7 cellular contexts compared by ENCODE assay signal in the genomic region with DNA sequence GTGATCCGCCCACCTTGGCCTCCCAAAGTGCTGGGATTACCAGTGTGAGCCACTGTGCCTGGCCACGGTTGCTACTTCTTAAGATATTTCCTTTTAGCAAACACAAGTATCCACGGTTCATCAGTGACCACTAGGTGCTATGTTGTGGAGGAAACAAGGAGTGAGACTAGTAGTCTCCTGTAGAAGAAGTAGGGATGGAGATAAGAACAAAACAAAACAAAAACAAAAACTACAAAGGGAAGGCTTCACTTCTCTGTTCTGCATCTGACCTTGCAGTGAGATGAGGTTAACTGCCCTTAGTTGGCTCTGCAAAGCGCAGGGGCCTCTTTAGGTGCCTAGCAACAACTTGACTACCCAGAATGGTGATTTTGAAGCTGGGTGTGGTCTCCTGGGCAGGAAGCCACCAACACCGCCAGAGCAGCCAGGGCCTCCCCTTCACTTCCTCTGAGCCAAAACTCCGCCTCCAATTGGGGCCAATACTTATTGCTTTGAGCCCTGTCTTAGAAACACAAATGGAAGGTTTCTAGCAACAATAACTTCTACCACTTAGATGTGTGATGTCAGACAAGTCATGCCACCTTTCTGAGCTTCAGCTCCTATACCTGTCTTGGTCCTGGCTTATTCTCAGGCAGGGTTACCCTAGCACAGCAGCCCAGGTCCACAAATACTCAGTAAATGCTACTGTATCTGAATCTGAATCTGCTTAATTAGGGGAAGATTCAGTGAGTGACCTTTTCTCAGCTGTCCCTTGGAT. TPM values are rescaled to one million over a fixed set of nuclear protein-coding genes. Genes with fewer than 3 reads are reported as not detected.
A peak's percentile ranks its signal among the peaks of the same experiment; 100 is the strongest.
DNase-seq lines count a peak whose midpoint lies in the region; ATAC-seq, FAIRE-seq and TF ChIP-seq lines count a peak whose summit lies in the region.

No MANE protein-coding gene starts in this region.

- TF ChIP-seq RAD21 in H1 (IDR thresholded peaks at IDR 0.05 in 1 of 2, conservative IDR thresholded peaks at IDR 0.05 in 1 of 2; ENCODE audit: low read depth in 2 of 2, low read length in 2 of 2): no peak

- 0 out of 2 replicates have a peak overlapping the region, but pooled peaks have one; percentile 30 for H2AFZ ChIP-seq in H1 (ENCODE audit: low read length)

- no peaks in the 10 kb centered on the region for H3K9me3 ChIP-seq in H1 (ENCODE audit: insufficient read depth in 2 of 2, low read depth in 1 of 2, low read length in 1 of 2)

- no peaks in the 10 kb centered on the region for H3K36me3 ChIP-seq in H1 (ENCODE audit: control insufficient read depth in 2 of 4, insufficient read depth in 4 of 4, low read length in 3 of 4)

- peak overlapping the region; percentile 4; the same call in 1 of the 2 replicates for H2BK5ac ChIP-seq in H1 (ENCODE audit: low read depth, low read length)

- H3K56ac ChIP-seq in H1 (replicated peaks; ENCODE audit: insufficient read length, low read depth, low read length): no peak overlapping the region

- H3K36me3 Mint-ChIP-seq in activated CD4-positive, alpha-beta T cell treated with anti-CD3 and anti-CD28 coated beads, Interleukin-2, amount 10 ng/mL, durations not matched to agents 24 days and 14 days (ENCODE audit: low read depth): no peaks in the 10 kb centered on the region
- H3K36me3 Mint-ChIP-seq in neural crest cell (ENCODE audit: low read depth): no peaks in the 10 kb centered on the region
- H3K36me3 Mint-ChIP-seq in type B pancreatic cell: no peaks in the 10 kb centered on the region

- H2BK12ac ChIP-seq in H1 (ENCODE audit: low read depth, low read length): peak overlapping the region; percentile 44; the same call in 1 of the 2 replicates

- no peaks in the 10 kb centered on the region for H3K27me3 Mint-ChIP-seq in activated CD4-positive, alpha-beta T cell treated with anti-CD3 and anti-CD28 coated beads, Interleukin-2, amount 10 ng/mL, durations not matched to agents 24 days and 14 days
- no peaks in the 10 kb centered on the region for H3K27me3 Mint-ChIP-seq in neural crest cell (ENCODE audit: low read depth)
- no peaks in the 10 kb centered on the region for H3K27me3 Mint-ChIP-seq in type B pancreatic cell

- POLR2A ChIA-PET in H1 (lab: Charles Lee; ENCODE audit: partially characterized antibody): interaction anchor here (0.6 to 1.8 kb wide), 4 partner anchors 12 to 257 kb away, joined by 3 to 7 read pairs (median 3); a partner anchor contains a TSS

- H3K4me2 ChIP-seq in H1 (ENCODE audit: insufficient read depth in 1 of 2, low read depth in 2 of 2, low read length in 2 of 2): no peak overlapping the region

- WGBS in H1 (ENCODE audit: extremely low coverage in 1 of 2, insufficient coverage in 1 of 2, insufficient read length in 1 of 2, insufficient replicate concordance in 2 of 2, low coverage in 1 of 2, low lambda C conversion rate in 2 of 2, missing lambda C conversion rate in 1 of 2), 2 experiments: 86% methylated on average over 6 of the region's 6 CpGs; no CpG with 5 or more reads in 1 of the 2 experiments

- intact Hi-C loops in activated CD4-positive, alpha-beta T cell treated with anti-CD3 and anti-CD28 coated beads, Interleukin-2, amount 10 ng/mL, durations not matched to agents 24 days and 14 days (cut with micrococcal nuclease): loop anchor here (1.0 kb wide), 4 partner anchors 8 to 14 kb away; no protein-coding TSS in a partner anchor

- H3K27me3 ChIP-seq in H1 (replicated peaks in 1 of 4; ENCODE audit: control insufficient read depth in 3 of 4, extremely low read depth in 1 of 4, insufficient read depth in 3 of 4, low read length in 3 of 4): no peaks in the 10 kb centered on the region

- no peak overlapping the region for H3K4me3 ChIP-seq in H1 (ENCODE audit: extremely low read depth in 1 of 4, insufficient read depth in 2 of 4, low read depth in 3 of 4, low read length in 4 of 4)

- H3K23me2 ChIP-seq in H1 (ENCODE audit: low read depth, low read length): no peaks in the 10 kb centered on the region

- H3K4me3 Mint-ChIP-seq in activated CD4-positive, alpha-beta T cell treated with anti-CD3 and anti-CD28 coated beads, Interleukin-2, amount 10 ng/mL, durations not matched to agents 24 days and 14 days: peak overlapping the region; percentile 80
- H3K4me3 Mint-ChIP-seq in neural crest cell (no peak overlapping the region), type B pancreatic cell (peak overlapping the region; percentile 30)

- H4K20me1 ChIP-seq in H1 (replicated peaks in 1 of 2; ENCODE audit: control insufficient read depth in 1 of 2, insufficient read depth in 2 of 2, low read length in 2 of 2): no peaks in the 10 kb centered on the region

- H3K9ac ChIP-seq in H1 (replicated peaks in 1 of 4; ENCODE audit: extremely low read depth in 1 of 4, low read depth in 3 of 4, low read length in 3 of 4): no peak overlapping the region

- TF ChIP-seq EP300 in H1 (IDR thresholded peaks at IDR 0.05; ENCODE audit: borderline replicate concordance in 1 of 2, low read depth in 2 of 2, low read length in 2 of 2): no peak

- H3K79me1 ChIP-seq in H1 (ENCODE audit: low read depth, low read length): no peaks in the 10 kb centered on the region

- no peak for TF ChIP-seq CTCF in H1 (IDR thresholded peaks at IDR 0.05; ENCODE audit: control extremely low read depth in 1 of 3, insufficient read depth in 1 of 3, low read depth in 1 of 3, low read length in 3 of 3)
- TF ChIP-seq CTCF in neural crest cell (conservative IDR thresholded peaks at IDR 0.05): peak; percentile 36
- peak; percentile 51 for TF ChIP-seq CTCF in type B pancreatic cell (conservative IDR thresholded peaks at IDR 0.05)

- no peak overlapping the region for H2AK5ac ChIP-seq in H1 (ENCODE audit: low read depth, low read length)

- H3K4me1 ChIP-seq in H1 (replicated peaks in 1 of 4; ENCODE audit: control insufficient read depth in 3 of 4, insufficient read depth in 4 of 4, low read length in 3 of 4): peaks cover 4 to 15% (median 8%) of the 10 kb centered on the region in 4 experiments; a peak in 6 of 7 replicates

- no peak for TF ChIP-seq POLR2A in H1 (IDR thresholded peaks at IDR 0.05; ENCODE audit: control extremely low read depth in 1 of 2, low read depth in 2 of 2, low read length in 2 of 2)

- H3K14ac ChIP-seq in H1 (ENCODE audit: insufficient read length): no peak overlapping the region

- no peak overlapping the region for H2BK120ac ChIP-seq in H1 (replicated peaks; ENCODE audit: low read depth, low read length)

- no peak overlapping the region for H4K91ac ChIP-seq in H1 (replicated peaks; ENCODE audit: insufficient read length, low read length)

- CTCF ChIA-PET in H1 (lab: Charles Lee; ENCODE audit: partially characterized antibody): interaction anchor here (0.8 to 1.7 kb wide), 3 partner anchors 11 to 66 kb away, joined by 3 to 11 read pairs (median 7); no protein-coding TSS in a partner anchor

- H3K27ac ChIP-seq in H1 (ENCODE audit: low read depth, low read length): no peak overlapping the region

- DNase-seq in NCI-H2227 treated with DMSO at 0.1 percent for 48 hours (lab: John Stamatoyannopoulos, UW) (peak; percentile 24), H1 (ENCODE audit: low read depth in 1 of 2, low spot score in 2 of 2) (no peak), neural crest cell (ENCODE audit: low read depth, low spot score) (no peak), type B pancreatic cell (ENCODE audit: extremely low spot score, unreplicated experiment) (no peak)
- peak; percentile 98 for DNase-seq in activated CD4-positive, alpha-beta T cell treated with anti-CD3 and anti-CD28 coated beads, Interleukin-2, amount 10 ng/mL, durations not matched to agents 24 days and 14 days

- H3K18ac ChIP-seq in H1 (ENCODE audit: extremely low read depth, low read length): 0 out of 2 replicates have a peak overlapping the region, but pooled peaks have one; percentile 42

- H3K9me3 Mint-ChIP-seq in activated CD4-positive, alpha-beta T cell treated with anti-CD3 and anti-CD28 coated beads, Interleukin-2, amount 10 ng/mL, durations not matched to agents 24 days and 14 days: no peaks in the 10 kb centered on the region
- no peaks in the 10 kb centered on the region for H3K9me3 Mint-ChIP-seq in neural crest cell
- H3K9me3 Mint-ChIP-seq in type B pancreatic cell: no peaks in the 10 kb centered on the region

- no peak overlapping the region for H2BK20ac ChIP-seq in H1 (ENCODE audit: low read length)

- ATAC-seq in GM18858 (IDR thresholded peaks at IDR 0.05; ENCODE audit: unreplicated experiment): peak; percentile 89
- peak; percentile 98 for ATAC-seq in HG02885 (IDR thresholded peaks at IDR 0.05; ENCODE audit: poor library complexity, unreplicated experiment)

- H2BK15ac ChIP-seq in H1 (ENCODE audit: low read length): no peak overlapping the region

- FAIRE-seq in H1 (lab: Jason Lieb, UNC): no peak

- no peak overlapping the region for H3K23ac ChIP-seq in H1 (ENCODE audit: insufficient read length)

- H4K5ac ChIP-seq in H1 (ENCODE audit: insufficient read length, low read depth, low read length): no peak overlapping the region

- no peak overlapping the region for H4K8ac ChIP-seq in H1 (ENCODE audit: extremely low read depth, insufficient read depth, low read length)

- no peaks in the 10 kb centered on the region for H3K79me2 ChIP-seq in H1 (ENCODE audit: control insufficient read depth in 1 of 2, insufficient read depth in 2 of 2, low read length in 2 of 2)

- H3K4me1 Mint-ChIP-seq in activated CD4-positive, alpha-beta T cell treated with anti-CD3 and anti-CD28 coated beads, Interleukin-2, amount 10 ng/mL, durations not matched to agents 24 days and 14 days: peaks cover 43% of the 10 kb centered on the region
- H3K4me1 Mint-ChIP-seq in neural crest cell: peaks cover 25% of the 10 kb centered on the region
- H3K4me1 Mint-ChIP-seq in type B pancreatic cell (ENCODE audit: unreplicated experiment): peaks cover 24% of the 10 kb centered on the region

- peak overlapping the region; percentile 98 for H3K27ac Mint-ChIP-seq in activated CD4-positive, alpha-beta T cell treated with anti-CD3 and anti-CD28 coated beads, Interleukin-2, amount 10 ng/mL, durations not matched to agents 24 days and 14 days
- peak overlapping the region; percentile 62 for H3K27ac Mint-ChIP-seq in neural crest cell (ENCODE audit: unreplicated experiment)
- H3K27ac Mint-ChIP-seq in type B pancreatic cell: peak overlapping the region; percentile 79

- no peak overlapping the region for H3K4ac ChIP-seq in H1 (replicated peaks; ENCODE audit: insufficient read length, low read depth, low read length)

RNA-seq across cellular contexts. Expression of a gene that starts 12.7 kb away (rescaled TPM):
- 307 and 321 TPM in 2 replicates for total RNA-seq in activated CD4-positive, alpha-beta T cell treated with anti-CD3 and anti-CD28 coated beads, Interleukin-2, amount 10 ng/mL, durations not matched to agents 24 days and 14 days
- total RNA-seq in H1 (2021; fragmentation: NEBNext Ultra II Directional; extraction: Animal tissue kit (Norgen Biotek cat#: 25700)): 179 and 182 TPM in 2 replicates
- polyA plus RNA-seq in H1 (2011; rRNA removed): 57.1 and 110 TPM in 2 replicates
- polyA plus RNA-seq in H1 (2011; cell fraction: cytosol; rRNA removed): 110 TPM
- 25.3 TPM for polyA plus RNA-seq in H1 (2011; cell fraction: nucleus; rRNA removed)
- 124 to 252 TPM (median 148 TPM) in 4 replicates for polyA plus RNA-seq in H1 (2012, experiment 1 of 2)
- polyA plus RNA-seq in H1 (2012, experiment 2 of 2): 100 TPM
- polyA plus RNA-seq in H1 (2013, experiment 1 of 2): 150 TPM
- polyA plus RNA-seq in H1 (2013, experiment 2 of 2): 157 TPM
- polyA minus RNA-seq in H1 (2011; rRNA and poly(A)+ RNA removed): 126 and 213 TPM in 2 replicates
- 63.3 TPM for polyA minus RNA-seq in H1 (2011; cell fraction: cytosol; rRNA and poly(A)+ RNA removed)
- polyA minus RNA-seq in H1 (2011; cell fraction: nucleus; rRNA and poly(A)+ RNA removed): 46.2 TPM
- total RNA-seq in neural crest cell (192 and 198 TPM in 2 replicates), type B pancreatic cell (ENCODE audit: low replicate concordance) (238 and 301 TPM in 2 replicates)

RNA-seq across cellular contexts. Expression of a gene that starts 38.3 kb away (rescaled TPM):
- total RNA-seq in activated CD4-positive, alpha-beta T cell treated with anti-CD3 and anti-CD28 coated beads, Interleukin-2, amount 10 ng/mL, durations not matched to agents 24 days and 14 days: not detected in 2 replicates
- total RNA-seq in H1 (2021; fragmentation: NEBNext Ultra II Directional; extraction: Animal tissue kit (Norgen Biotek cat#: 25700)): not detected in 2 replicates
- polyA plus RNA-seq in H1 (2011; rRNA removed): 0.09 TPM in 1 of 2 replicates, not detected in the other
- not detected for polyA plus RNA-seq in H1 (2011; cell fraction: cytosol; rRNA removed)
- not detected for polyA plus RNA-seq in H1 (2011; cell fraction: nucleus; rRNA removed)
- not detected in 4 replicates for polyA plus RNA-seq in H1 (2012, experiment 1 of 2)
- not detected for polyA plus RNA-seq in H1 (2012, experiment 2 of 2)
- polyA plus RNA-seq in H1 (2013, experiment 1 of 2): not detected
- not detected for polyA plus RNA-seq in H1 (2013, experiment 2 of 2)
- polyA minus RNA-seq in H1 (2011; rRNA and poly(A)+ RNA removed): not detected in 2 replicates
- not detected for polyA minus RNA-seq in H1 (2011; cell fraction: cytosol; rRNA and poly(A)+ RNA removed)
- not detected for polyA minus RNA-seq in H1 (2011; cell fraction: nucleus; rRNA and poly(A)+ RNA removed)
- not detected in 2 replicates for total RNA-seq in neural crest cell
- total RNA-seq in type B pancreatic cell (ENCODE audit: low replicate concordance): 0.40 TPM in 1 of 2 replicates, not detected in the other

Comparison
In these comparisons a context has a peak if more than half of its experiments do, and no peak if none do; other contexts are left out.
1. DNase-seq: peak in NCI-H2227 treated with DMSO at 0.1 percent for 48 hours (single experiment) and activated CD4-positive, alpha-beta T cell treated with anti-CD3 and anti-CD28 coated beads, Interleukin-2, amount 10 ng/mL, durations not matched to agents 24 days and 14 days (single experiment); none in H1 (0 of 2), neural crest cell (single experiment) and type B pancreatic cell (single experiment).
2. CTCF ChIP-seq: peak in neural crest cell (single experiment) and type B pancreatic cell (single experiment); none in H1 (0 of 3).
3. Peak in every context shown above with its lines, with median percentiles within 50 percentile points of each other: H3K27ac Mint-ChIP-seq.